ENCODE assay signal across 18 cellular contexts in the genomic region with DNA sequence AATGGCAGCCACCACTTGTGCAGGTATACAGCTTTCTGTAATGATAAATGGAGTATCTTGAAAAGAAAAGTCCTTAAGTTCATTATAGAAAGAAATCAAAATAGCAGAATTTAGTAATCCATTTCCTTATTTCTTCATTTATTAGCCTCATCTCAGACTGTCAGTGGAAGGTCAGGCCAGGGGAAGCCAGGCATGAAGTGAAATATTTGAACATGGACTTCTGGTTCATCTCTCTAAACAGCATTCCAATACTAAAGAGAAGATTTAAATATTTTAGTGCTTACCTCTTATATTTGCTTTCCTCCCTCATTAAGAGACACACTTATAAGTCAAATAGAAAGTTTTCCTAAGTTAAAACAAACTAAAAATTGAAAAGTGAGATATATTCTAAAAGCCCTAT. TPM values are rescaled to one million over a fixed set of nuclear protein-coding genes. Genes with fewer than 3 reads are reported as not detected.
DNase-seq lines count a peak whose midpoint lies in the region; ATAC-seq and TF ChIP-seq lines count a peak whose summit lies in the region.
"Had no signal": no experiment of that assay in that cellular context is flagged by ENCODE, and none has a peak within 500 bp of the region (broad histone marks: within the 10 kb centered on the region; RNA-seq: fewer than 3 reads in every experiment).

No MANE protein-coding gene starts in this region.

- ATAC-seq in Panc1 (no peak), left lung (no peak), GM18861 (IDR thresholded peaks at IDR 0.05; ENCODE audit: unreplicated experiment) (no peak)

- H3K9me3 ChIP-seq in Panc1 (ENCODE audit: control insufficient read depth, insufficient read depth, low read depth, low read length) (no peaks in the 10 kb centered on the region), parathyroid adenoma (ENCODE audit: control insufficient read depth, low read length) (no peaks in the 10 kb centered on the region), left lung (no peaks in the 10 kb centered on the region)
- H3K9me3 ChIP-seq: Caco-2, SJCRH30 had no signal

- no peak overlapping the region for H3K4me3 Mint-ChIP-seq in activated naive CD4-positive, alpha-beta T cell treated with anti-CD3 and anti-CD28 coated beads for 36 hours

- BruUV-seq in Panc1 (replicated peaks; lab: Mats Ljungman, UMichigan): no TSS peak

- no peak for TF ChIP-seq CTCF in AG10803 (conservative IDR thresholded peaks at IDR 0.05; ENCODE audit: low read length)
- TF ChIP-seq CTCF in Panc1 (IDR thresholded peaks at IDR 0.05): no peak
- TF ChIP-seq CTCF in choroid plexus epithelial cell (conservative IDR thresholded peaks at IDR 0.05; ENCODE audit: low read depth, low read length): no peak
- TF ChIP-seq CTCF in parathyroid adenoma (IDR thresholded peaks at IDR 0.05): no peak
- TF ChIP-seq CTCF in left lung (IDR thresholded peaks at IDR 0.05): no peak

- peaks cover 17% of the 10 kb centered on the region for H3K4me1 Mint-ChIP-seq in activated naive CD4-positive, alpha-beta T cell treated with anti-CD3 and anti-CD28 coated beads for 36 hours (ENCODE audit: low read depth)

- H3K4me3 ChIP-seq in AG10803 (ENCODE audit: low read length): no peak overlapping the region
- H3K4me3 ChIP-seq in Panc1 (ENCODE audit: low read depth in 2 of 2, low read length in 2 of 2): no peak overlapping the region
- no peak overlapping the region for H3K4me3 ChIP-seq in choroid plexus epithelial cell (ENCODE audit: low read depth, low read length)
- no peak overlapping the region for H3K4me3 ChIP-seq in parathyroid adenoma (ENCODE audit: low read depth, low read length)
- H3K4me3 ChIP-seq in left lung: no peak overlapping the region
- H3K4me3 ChIP-seq: SJCRH30 had no signal

- intact Hi-C loops in Panc1 (cut with micrococcal nuclease; ENCODE audit: unreplicated experiment) (loop anchor here (10.0 kb wide), 1 partner anchor 110 kb away; no protein-coding TSS in a partner anchor), left lung (cut with DNase I) (no loop called here)
- intact Hi-C loops in activated naive CD4-positive, alpha-beta T cell treated with anti-CD3 and anti-CD28 coated beads for 36 hours (cut with micrococcal nuclease): no loop called here

- CTCF ChIA-PET in Panc1 (lab: Charles Lee): no interaction called here
- CTCF ChIA-PET in activated naive CD4-positive, alpha-beta T cell treated with anti-CD3 and anti-CD28 coated beads for 36 hours (lab: Charles Lee): no interaction called here

- no peaks in the 10 kb centered on the region for H3K9me3 Mint-ChIP-seq in activated naive CD4-positive, alpha-beta T cell treated with anti-CD3 and anti-CD28 coated beads for 36 hours

- H2AFZ ChIP-seq in parathyroid adenoma: peak overlapping the region; percentile 3

- H3K79me2 ChIP-seq in parathyroid adenoma: no peaks in the 10 kb centered on the region

- H3K9ac ChIP-seq in parathyroid adenoma: no peak overlapping the region

- H3K27me3 Mint-ChIP-seq in activated naive CD4-positive, alpha-beta T cell treated with anti-CD3 and anti-CD28 coated beads for 36 hours (ENCODE audit: low read depth): no peaks in the 10 kb centered on the region

- no peak overlapping the region for H3K27ac Mint-ChIP-seq in activated naive CD4-positive, alpha-beta T cell treated with anti-CD3 and anti-CD28 coated beads for 36 hours

- H3K27ac ChIP-seq in Panc1 (ENCODE audit: low read length) (peak overlapping the region; percentile 93), parathyroid adenoma (no peak overlapping the region), left lung (no peak overlapping the region)
- H3K27ac ChIP-seq: SJCRH30 had no signal

- peaks cover 3% of the 10 kb centered on the region for H3K36me3 Mint-ChIP-seq in activated naive CD4-positive, alpha-beta T cell treated with anti-CD3 and anti-CD28 coated beads for 36 hours (ENCODE audit: low read depth)

- DNase-seq in AG10803 (ENCODE audit: low read depth) (peak; percentile 28), Panc1 (ENCODE audit: low read depth, low spot score) (no peak), choroid plexus epithelial cell (ENCODE audit: low read depth) (peak; percentile 57), left lung (no peak), DMS 273 treated with DMSO at 0.1 percent for 48 hours (lab: John Stamatoyannopoulos, UW) (no peak)
- DNase-seq in activated naive CD4-positive, alpha-beta T cell treated with anti-CD3 and anti-CD28 coated beads for 36 hours: no peak
- DNase-seq: Caco-2, DMS79, GDM1, MV-4-11, NCI-H1436, NCI-H2081, NCI-H510A treated with DMSO at 0.1 percent for 48 hours, RPMI8226, SJCRH30 had no signal

- H3K36me3 ChIP-seq in Panc1 (ENCODE audit: control insufficient read depth, insufficient read depth, low read length): no peaks in the 10 kb centered on the region; the same call in 1 of the 2 replicates
- H3K36me3 ChIP-seq in parathyroid adenoma (ENCODE audit: control insufficient read depth, insufficient read depth, low read length): no peaks in the 10 kb centered on the region
- H3K36me3 ChIP-seq in left lung: no peaks in the 10 kb centered on the region
- H3K36me3 ChIP-seq: SJCRH30 had no signal

- H3K27me3 ChIP-seq in Panc1 (ENCODE audit: control insufficient read depth, insufficient read depth, low read length) (no peaks in the 10 kb centered on the region), parathyroid adenoma (ENCODE audit: control insufficient read depth, insufficient read depth, low read length) (no peaks in the 10 kb centered on the region), left lung (no peaks in the 10 kb centered on the region)
- H3K27me3 ChIP-seq: SJCRH30 had no signal

- H3K4me2 ChIP-seq in parathyroid adenoma (ENCODE audit: low read length): no peak overlapping the region

- in situ Hi-C loops in Panc1 (cut with HindIII; ENCODE audit: low pct_unique_long_range_greater_than_20kb, low sequenced_read_pairs): no loop called here

- POLR2A ChIA-PET in Panc1 (lab: Charles Lee): no interaction called here

- H3K4me1 ChIP-seq in Panc1 (ENCODE audit: control insufficient read depth, insufficient read depth, low read length) (peaks cover 36% of the 10 kb centered on the region), parathyroid adenoma (peaks cover 16% of the 10 kb centered on the region), left lung (peaks cover 0 to 17% of the 10 kb centered on the region in 2 donors)
- H3K4me1 ChIP-seq: Caco-2, SJCRH30 had no signal

RNA-seq across cellular contexts. Expression of a gene that starts 26.8 kb away (rescaled TPM):
- total RNA-seq in Panc1 (2021; ENCODE audit: unreplicated experiment): 7.6 TPM
- polyA plus RNA-seq in Panc1 (2012; ENCODE audit: insufficient read length): 2.4 TPM
- total RNA-seq in left lung: 10 to 100 TPM in 1 of 2 donors, 1 to 10 TPM in 1; 6.6 to 11.5 TPM
- total RNA-seq in activated naive CD4-positive, alpha-beta T cell treated with anti-CD3 and anti-CD28 coated beads for 36 hours: 1 to 10 TPM; 6.5 to 7.2 TPM

RNA-seq across cellular contexts. Expression of a gene that starts 45.0 kb away (rescaled TPM):
- total RNA-seq in Panc1 (2021; ENCODE audit: unreplicated experiment): 1.3 TPM
- polyA plus RNA-seq in Panc1 (2012; ENCODE audit: insufficient read length): 1.5 TPM
- 1 to 10 TPM; 1.5 to 2.2 TPM for total RNA-seq in left lung
- under 1 TPM; 0.37 to 0.41 TPM for total RNA-seq in activated naive CD4-positive, alpha-beta T cell treated with anti-CD3 and anti-CD28 coated beads for 36 hours
- polyA plus RNA-seq: CD14-positive monocyte had no signal

RNA-seq across cellular contexts. Expression of a gene that starts 53.4 kb away (rescaled TPM):
- total RNA-seq in Panc1 (2021; ENCODE audit: unreplicated experiment) (3,436 TPM), left lung (1,000 to 10,000 TPM; 1,589 to 1,774 TPM)
- 3,712 TPM for polyA plus RNA-seq in Panc1 (2012; ENCODE audit: insufficient read length)
- 10 to 100 TPM; 58.3 to 60.6 TPM for total RNA-seq in activated naive CD4-positive, alpha-beta T cell treated with anti-CD3 and anti-CD28 coated beads for 36 hours

Comparison
In these comparisons a context has a peak if more than half of its experiments do, and no peak if none do; other contexts are left out.
1. DNase-seq: peak in AG10803 (single experiment) and choroid plexus epithelial cell (single experiment); none in Panc1 (single experiment), left lung (0 of 2), DMS 273 treated with DMSO at 0.1 percent for 48 hours (single experiment) and activated naive CD4-positive, alpha-beta T cell treated with anti-CD3 and anti-CD28 coated beads for 36 hours (single experiment).
2. RNA of a gene that starts 53.4 kb away (total RNA-seq): 3,436 TPM in Panc1 (single experiment) and 1,589 to 1,774 TPM in left lung; 58.3 to 60.6 TPM in activated naive CD4-positive, alpha-beta T cell treated with anti-CD3 and anti-CD28 coated beads for 36 hours; every median in the first group is over 10 times any median in the second.